15 cellular contexts compared by ENCODE assay signal in the genomic region with DNA sequence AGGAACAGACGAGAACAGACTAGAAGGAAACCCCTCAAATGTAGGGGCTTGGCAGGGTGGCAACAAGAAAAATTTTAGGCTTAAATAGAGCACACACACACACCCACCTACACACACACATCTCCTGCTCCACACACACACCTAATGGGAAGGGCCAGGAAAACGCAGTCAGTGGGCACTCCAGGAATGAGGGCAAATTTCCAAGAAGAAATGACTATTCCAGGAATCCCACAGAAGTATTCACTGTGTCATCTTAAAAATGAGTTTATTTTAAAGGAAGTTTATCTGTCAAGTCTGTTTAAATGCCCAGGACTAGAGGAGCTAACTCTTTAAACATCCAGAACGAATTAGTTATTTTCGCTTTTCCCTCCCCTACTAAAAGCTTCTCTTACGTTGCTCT. TPM values are rescaled to one million over a fixed set of nuclear protein-coding genes. Genes with fewer than 3 reads are reported as not detected.
DNase-seq lines count a peak whose midpoint lies in the region; TF ChIP-seq lines count a peak whose summit lies in the region.
"Had no signal": no experiment of that assay in that cellular context is flagged by ENCODE, and none has a peak within 500 bp of the region (broad histone marks: within the 10 kb centered on the region; RNA-seq: fewer than 3 reads in every experiment).

No MANE protein-coding gene starts in this region.

- H3K27ac ChIP-seq in SK-N-SH (ENCODE audit: low read depth in 2 of 2, low read length in 1 of 2): peak overlapping the region in 1 of 2 experiments; percentile 54
- H3K27ac ChIP-seq in right atrium auricular region: no peak overlapping the region
- H3K27ac ChIP-seq: gastrocnemius medialis had no signal

- H3K9me2 ChIP-seq in SK-N-SH: no peaks in the 10 kb centered on the region

- CTCF ChIA-PET in SK-N-SH (lab: Yijun Ruan, JAX): no interaction called here

- peak; percentile 52 for DNase-seq in GM04504 (ENCODE audit: low read depth)
- no peak for DNase-seq in SK-N-SH
- peak; percentile 79 for DNase-seq in fibroblast of the aortic adventitia (ENCODE audit: low read depth)
- peak; percentile 13 for DNase-seq in retinal pigment epithelial cell (ENCODE audit: low read depth)
- DNase-seq in activated CD4-positive, alpha-beta T cell treated with anti-CD3 and anti-CD28 coated beads, Interleukin-2, amount 50 U/mL, for 48 hours: no peak
- DNase-seq in mesenteric fat pad (ENCODE audit: low spot score): no peak
- DNase-seq in Ammon's horn (ENCODE audit: low spot score): no peak
- no peak for DNase-seq in right atrium auricular region (ENCODE audit: low spot score)
- DNase-seq: activated CD4-positive, alpha-beta T cell treated with anti-CD3 and anti-CD28 coated beads, Interleukin-2, amount 50 U/mL, for 4 hours; activated naive CD4-positive, alpha-beta T cell treated with anti-CD3 and anti-CD28 coated beads for 36 hours; Caco-2; gastrocnemius medialis; NCI-H345; OCI-M1; T-helper 2 cell had no signal

- H3K9me3 ChIP-seq in SK-N-SH: no peaks in the 10 kb centered on the region
- H3K9me3 ChIP-seq in right atrium auricular region: no peaks in the 10 kb centered on the region
- H3K9me3 ChIP-seq: Caco-2, gastrocnemius medialis had no signal

- no peaks in the 10 kb centered on the region for H3K79me2 ChIP-seq in SK-N-SH (ENCODE audit: insufficient read depth)

- TF ChIP-seq CTCF in SK-N-SH (IDR thresholded peaks at IDR 0.05) (no peak), fibroblast of the aortic adventitia (IDR thresholded peaks at IDR 0.05; ENCODE audit: insufficient read depth, low read length) (no peak), retinal pigment epithelial cell (conservative IDR thresholded peaks at IDR 0.05; ENCODE audit: low read depth, low read length) (no peak), right atrium auricular region (IDR thresholded peaks at IDR 0.05) (no peak)

- H3K27me3 ChIP-seq in SK-N-SH (ENCODE audit: insufficient read depth): no peaks in the 10 kb centered on the region
- no peaks in the 10 kb centered on the region for H3K27me3 ChIP-seq in right atrium auricular region
- H3K27me3 ChIP-seq: gastrocnemius medialis had no signal

- peak overlapping the region; percentile 59 for H3K4me2 ChIP-seq in SK-N-SH

- H2AFZ ChIP-seq in SK-N-SH (ENCODE audit: low read depth): peak overlapping the region; percentile 59; the same call in 1 of the 2 replicates

- H3K36me3 ChIP-seq in SK-N-SH (replicated peaks in 1 of 2; ENCODE audit: control insufficient read depth in 1 of 2, insufficient read depth in 2 of 2, low read length in 1 of 2) (no peaks in the 10 kb centered on the region), right atrium auricular region (no peaks in the 10 kb centered on the region)
- H3K36me3 ChIP-seq: gastrocnemius medialis had no signal

- H3K4me3 ChIP-seq in SK-N-SH (ENCODE audit: low read depth in 2 of 2, low read length in 1 of 2): no peak overlapping the region
- no peak overlapping the region for H3K4me3 ChIP-seq in fibroblast of the aortic adventitia (ENCODE audit: low read depth, low read length)
- no peak overlapping the region for H3K4me3 ChIP-seq in retinal pigment epithelial cell (ENCODE audit: low read length)
- H3K4me3 ChIP-seq in right atrium auricular region: no peak overlapping the region
- H3K4me3 ChIP-seq: gastrocnemius medialis had no signal

- POLR2A ChIA-PET in SK-N-SH (lab: Yijun Ruan, JAX): no interaction called here

- no peak for TF ChIP-seq RAD21 in SK-N-SH (IDR thresholded peaks at IDR 0.05; ENCODE audit: low read length)

- H4K20me1 ChIP-seq in SK-N-SH (ENCODE audit: insufficient read depth): no peaks in the 10 kb centered on the region

- H3K9ac ChIP-seq in SK-N-SH: peak overlapping the region; percentile 31; the same call in 1 of the 2 replicates

- H3K4me1 ChIP-seq in SK-N-SH (ENCODE audit: control insufficient read depth in 1 of 2, insufficient read depth in 2 of 2, low read depth in 1 of 2, low read length in 1 of 2) (peaks cover 3 to 4% of the 10 kb centered on the region in 2 experiments; a peak in 2 of 4 replicates), right atrium auricular region (no peaks in the 10 kb centered on the region)
- H3K4me1 ChIP-seq: gastrocnemius medialis had no signal

- WGBS in SK-N-SH (ENCODE audit: low lambda C conversion rate): 15% methylated on average over 5 of the region's 5 CpGs

- TF ChIP-seq EP300 in SK-N-SH (IDR thresholded peaks at IDR 0.05; ENCODE audit: borderline replicate concordance in 1 of 2, low read depth in 1 of 2, low read length in 1 of 2): peak in 1 of 2 experiments; percentile 73; a peak in 1 of 4 replicates

- H3F3A ChIP-seq in SK-N-SH (replicated peaks; ENCODE audit: insufficient read depth): no peaks in the 10 kb centered on the region

TF ChIP-seq in SK-N-SH, 30 proteins besides CTCF, POLR2A, EP300 and RAD21 (continues in another document):
- TF ChIP-seq GABPA (IDR thresholded peaks at IDR 0.05; ENCODE audit: low read depth) (no peak), FOSL2 (IDR thresholded peaks at IDR 0.05; ENCODE audit: borderline replicate concordance, low read depth) (peak; percentile 26), MEF2A (IDR thresholded peaks at IDR 0.05; ENCODE audit: borderline replicate concordance, low read depth) (no peak), TCF12 (IDR thresholded peaks at IDR 0.05) (peak; percentile 71), SMC3 (IDR thresholded peaks at IDR 0.05; ENCODE audit: low read depth, low read length) (no peak), EZH2phosphoT487 (IDR thresholded peaks at IDR 0.05; ENCODE audit: borderline replicate concordance, low read depth) (no peak), GATA2 (CRISPR knock-in tag; IDR thresholded peaks at IDR 0.05) (no peak), POLR2AphosphoS5 (IDR thresholded peaks at IDR 0.05; ENCODE audit: low read depth, low read length) (peak; percentile 23; the same call in 1 of the 2 replicates), JUND (IDR thresholded peaks at IDR 0.05) (peak; percentile 49), TEAD4 (IDR thresholded peaks at IDR 0.05; ENCODE audit: borderline replicate concordance, insufficient read depth) (peak; percentile 87), MXI1 (IDR thresholded peaks at IDR 0.05; ENCODE audit: low read depth, low read length) (no peak), YY1 (IDR thresholded peaks at IDR 0.05; ENCODE audit: low read depth) (no peak), NFIC (IDR thresholded peaks at IDR 0.05; ENCODE audit: borderline replicate concordance) (peak; percentile 69; the same call in 1 of the 2 replicates), FOXM1 (IDR thresholded peaks at IDR 0.05; ENCODE audit: low read depth) (no peak), RXRA (IDR thresholded peaks at IDR 0.05; ENCODE audit: borderline replicate concordance, low read depth) (no peak), ELF1 (IDR thresholded peaks at IDR 0.05) (no peak), RCOR1 (IDR thresholded peaks at IDR 0.05; ENCODE audit: low read length) (no peak), FOXJ3 (CRISPR knock-in tag; IDR thresholded peaks at IDR 0.05) (no peak)
- TF ChIP-seq, protein P1, sequence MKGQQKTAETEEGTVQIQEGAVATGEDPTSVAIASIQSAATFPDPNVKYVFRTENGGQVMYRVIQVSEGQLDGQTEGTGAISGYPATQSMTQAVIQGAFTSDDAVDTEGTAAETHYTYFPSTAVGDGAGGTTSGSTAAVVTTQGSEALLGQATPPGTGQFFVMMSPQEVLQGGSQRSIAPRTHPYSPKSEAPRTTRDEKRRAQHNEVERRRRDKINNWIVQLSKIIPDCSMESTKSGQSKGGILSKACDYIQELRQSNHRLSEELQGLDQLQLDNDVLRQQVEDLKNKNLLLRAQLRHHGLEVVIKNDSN (IDR thresholded peaks at IDR 0.05; ENCODE audit: borderline replicate concordance, low read depth): no peak
- TF ChIP-seq, protein P2, sequence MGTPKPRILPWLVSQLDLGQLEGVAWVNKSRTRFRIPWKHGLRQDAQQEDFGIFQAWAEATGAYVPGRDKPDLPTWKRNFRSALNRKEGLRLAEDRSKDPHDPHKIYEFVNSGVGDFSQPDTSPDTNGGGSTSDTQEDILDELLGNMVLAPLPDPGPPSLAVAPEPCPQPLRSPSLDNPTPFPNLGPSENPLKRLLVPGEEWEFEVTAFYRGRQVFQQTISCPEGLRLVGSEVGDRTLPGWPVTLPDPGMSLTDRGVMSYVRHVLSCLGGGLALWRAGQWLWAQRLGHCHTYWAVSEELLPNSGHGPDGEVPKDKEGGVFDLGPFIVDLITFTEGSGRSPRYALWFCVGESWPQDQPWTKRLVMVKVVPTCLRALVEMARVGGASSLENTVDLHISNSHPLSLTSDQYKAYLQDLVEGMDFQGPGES (IDR thresholded peaks at IDR 0.05; ENCODE audit: low read depth, low read length): no peak
- TF ChIP-seq, protein P3, sequence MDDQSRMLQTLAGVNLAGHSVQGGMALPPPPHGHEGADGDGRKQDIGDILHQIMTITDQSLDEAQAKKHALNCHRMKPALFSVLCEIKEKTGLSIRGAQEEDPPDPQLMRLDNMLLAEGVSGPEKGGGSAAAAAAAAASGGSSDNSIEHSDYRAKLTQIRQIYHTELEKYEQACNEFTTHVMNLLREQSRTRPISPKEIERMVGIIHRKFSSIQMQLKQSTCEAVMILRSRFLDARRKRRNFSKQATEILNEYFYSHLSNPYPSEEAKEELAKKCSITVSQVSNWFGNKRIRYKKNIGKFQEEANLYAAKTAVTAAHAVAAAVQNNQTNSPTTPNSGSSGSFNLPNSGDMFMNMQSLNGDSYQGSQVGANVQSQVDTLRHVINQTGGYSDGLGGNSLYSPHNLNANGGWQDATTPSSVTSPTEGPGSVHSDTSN (IDR thresholded peaks at IDR 0.05): peak; percentile 67
- TF ChIP-seq, protein P4, sequence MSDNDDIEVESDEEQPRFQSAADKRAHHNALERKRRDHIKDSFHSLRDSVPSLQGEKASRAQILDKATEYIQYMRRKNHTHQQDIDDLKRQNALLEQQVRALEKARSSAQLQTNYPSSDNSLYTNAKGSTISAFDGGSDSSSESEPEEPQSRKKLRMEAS (IDR thresholded peaks at IDR 0.05; ENCODE audit: low read depth): no peak
- TF ChIP-seq, protein P5, sequence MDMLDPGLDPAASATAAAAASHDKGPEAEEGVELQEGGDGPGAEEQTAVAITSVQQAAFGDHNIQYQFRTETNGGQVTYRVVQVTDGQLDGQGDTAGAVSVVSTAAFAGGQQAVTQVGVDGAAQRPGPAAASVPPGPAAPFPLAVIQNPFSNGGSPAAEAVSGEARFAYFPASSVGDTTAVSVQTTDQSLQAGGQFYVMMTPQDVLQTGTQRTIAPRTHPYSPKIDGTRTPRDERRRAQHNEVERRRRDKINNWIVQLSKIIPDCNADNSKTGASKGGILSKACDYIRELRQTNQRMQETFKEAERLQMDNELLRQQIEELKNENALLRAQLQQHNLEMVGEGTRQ (IDR thresholded peaks at IDR 0.05; ENCODE audit: borderline replicate concordance, low read depth, low read length): no peak

RNA-seq across cellular contexts. Expression of a gene that starts 13.0 kb away (rescaled TPM):
- polyA plus RNA-seq in SK-N-SH (2012; rRNA removed): 0.25 and 0.26 TPM in 2 replicates
- 0.04 and 0.13 TPM in 2 replicates for polyA plus RNA-seq in SK-N-SH (2012; cell fraction: cytosol; rRNA removed)
- 1.4 and 3.1 TPM in 2 replicates for polyA plus RNA-seq in SK-N-SH (2012; cell fraction: nucleus; rRNA removed)
- total RNA-seq in fibroblast of the aortic adventitia (ENCODE audit: low replicate concordance) (0.09 and 0.16 TPM in 2 replicates), mesenteric fat pad (1.1 TPM), right atrium auricular region (under 1 TPM in 1 of 2 donors, not detected in 1; 0.35 TPM)

Comparison
In these comparisons a context has a peak if more than half of its experiments do, and no peak if none do; other contexts are left out.
1. DNase-seq: peak in GM04504 (single experiment), fibroblast of the aortic adventitia (single experiment) and retinal pigment epithelial cell (single experiment); none in SK-N-SH (single experiment), activated CD4-positive, alpha-beta T cell treated with anti-CD3 and anti-CD28 coated beads, Interleukin-2, amount 50 U/mL, for 48 hours (0 of 2), mesenteric fat pad (single experiment), Ammon's horn (single experiment) and right atrium auricular region (single experiment).